In genomic region chr2:39914949-39915348, GRCh38 we compare ENCODE assay signal across 21 cellular contexts.
"Had no signal": no experiment of that assay in that cellular context is flagged by ENCODE, and none has a peak within 500 bp of the region (broad histone marks: within the 10 kb centered on the region; RNA-seq: fewer than 3 reads in every experiment).

No MANE protein-coding gene starts in this region.

- ATAC-seq: effector memory CD8-positive, alpha-beta T cell; lower lobe of right lung; naive thymus-derived CD8-positive, alpha-beta T cell; psoas muscle; right cardiac atrium; stimulated activated effector memory CD8-positive, alpha-beta T cell treated with anti-CD3 and anti-CD28 coated beads, Interleukin-12 subunit alpha, Interleukin-12 subunit beta, amount 100 ng/mL, for 72 hours had no signal

- H3K9me3 Mint-ChIP-seq: effector memory CD8-positive, alpha-beta T cell; naive thymus-derived CD8-positive, alpha-beta T cell; nephron progenitor cell; stimulated activated effector memory CD8-positive, alpha-beta T cell treated with anti-CD3 and anti-CD28 coated beads, Interleukin-12 subunit alpha, Interleukin-12 subunit beta, amount 100 ng/mL, for 72 hours had no signal

- H3K27ac Mint-ChIP-seq: effector memory CD8-positive, alpha-beta T cell; naive thymus-derived CD8-positive, alpha-beta T cell; nephron progenitor cell; stimulated activated effector memory CD8-positive, alpha-beta T cell treated with anti-CD3 and anti-CD28 coated beads, Interleukin-12 subunit alpha, Interleukin-12 subunit beta, amount 100 ng/mL, for 72 hours; type B pancreatic cell had no signal

- DNase-seq: cortex of kidney; effector memory CD8-positive, alpha-beta T cell; erythroblast; esophagus squamous epithelium; foreskin melanocyte; left ventricle myocardium superior; lower lobe of right lung; naive thymus-derived CD8-positive, alpha-beta T cell; nephron progenitor cell; nucleus accumbens; posterior cingulate gyrus; psoas muscle; right cardiac atrium; sigmoid colon; stimulated activated CD4-positive, alpha-beta T cell treated with anti-CD3 and anti-CD28 coated beads, Interleukin-2, amount 100 ng/mL, for 24 hours; stimulated activated CD4-positive, alpha-beta T cell treated with anti-CD3 and anti-CD28 coated beads, Interleukin-4, amount 100 ng/mL, for 24 hours; stimulated activated naive CD4-positive, alpha-beta T cell treated with Interleukin-2 at 50 U/mL for 16 hours; stomach; tibial artery had no signal

- H3K36me3 ChIP-seq: esophagus squamous epithelium, lower lobe of right lung, sigmoid colon, stomach, tibial artery had no signal

- H3K27ac ChIP-seq: esophagus squamous epithelium, lower lobe of right lung, psoas muscle, sigmoid colon, stomach, tibial artery had no signal

- H3K4me3 ChIP-seq: esophagus squamous epithelium, lower lobe of right lung, psoas muscle, sigmoid colon, stomach, tibial artery had no signal

- H3K4me1 Mint-ChIP-seq: naive thymus-derived CD8-positive, alpha-beta T cell had no signal

- H3K36me3 Mint-ChIP-seq: naive thymus-derived CD8-positive, alpha-beta T cell; stimulated activated effector memory CD8-positive, alpha-beta T cell treated with anti-CD3 and anti-CD28 coated beads, Interleukin-12 subunit alpha, Interleukin-12 subunit beta, amount 100 ng/mL, for 72 hours; type B pancreatic cell had no signal

- H3K4me3 Mint-ChIP-seq: effector memory CD8-positive, alpha-beta T cell; naive thymus-derived CD8-positive, alpha-beta T cell; nephron progenitor cell; stimulated activated effector memory CD8-positive, alpha-beta T cell treated with anti-CD3 and anti-CD28 coated beads, Interleukin-12 subunit alpha, Interleukin-12 subunit beta, amount 100 ng/mL, for 72 hours; type B pancreatic cell had no signal

- H3K4me1 ChIP-seq: lower lobe of right lung, psoas muscle had no signal

- H3K9me3 ChIP-seq: esophagus squamous epithelium, lower lobe of right lung, psoas muscle, sigmoid colon, stomach, tibial artery had no signal

- H3K27me3 ChIP-seq: esophagus squamous epithelium, sigmoid colon, stomach, tibial artery had no signal
